In genomic region chr17:39742126-39742855, GRCh38 we compare ENCODE assay signal across 1 cellular context.
TF ChIP-seq lines count a peak whose summit lies in the region.

No MANE protein-coding gene starts in this region.

TF ChIP-seq in H1, 55 proteins besides CTCF, POLR2A, EP300 and RAD21:
- TF ChIP-seq TEAD4 (IDR thresholded peaks at IDR 0.05; ENCODE audit: low read depth, low read length) (no peak), SP2 (IDR thresholded peaks at IDR 0.05; ENCODE audit: low read length) (no peak), HDAC6 (IDR thresholded peaks at IDR 0.05; ENCODE audit: low read depth, low read length) (no peak), BCL11A (IDR thresholded peaks at IDR 0.05; ENCODE audit: low read depth in 2 of 2, low read length in 2 of 2) (no peak), CBX5 (IDR thresholded peaks at IDR 0.05; ENCODE audit: low read depth, low read length) (no peak), SP4 (IDR thresholded peaks at IDR 0.05; ENCODE audit: low read length) (no peak), GABPA (IDR thresholded peaks at IDR 0.05; ENCODE audit: borderline replicate concordance, insufficient read depth, low read length) (no peak), RFX5 (IDR thresholded peaks at IDR 0.05; ENCODE audit: borderline replicate concordance, low read depth, low read length) (no peak), SUZ12 (IDR thresholded peaks at IDR 0.05; ENCODE audit: low read length) (no peak), YY1 (IDR thresholded peaks at IDR 0.05; ENCODE audit: low read depth, low read length) (no peak), CHD1 (IDR thresholded peaks at IDR 0.05; ENCODE audit: low read depth, low read length) (no peak), EGR1 (IDR thresholded peaks at IDR 0.05; ENCODE audit: borderline replicate concordance, low read depth, low read length) (no peak), CREB1 (IDR thresholded peaks at IDR 0.05) (no peak), SIRT6 (IDR thresholded peaks at IDR 0.05; ENCODE audit: low read length) (no peak)
- TF ChIP-seq, protein P1, sequence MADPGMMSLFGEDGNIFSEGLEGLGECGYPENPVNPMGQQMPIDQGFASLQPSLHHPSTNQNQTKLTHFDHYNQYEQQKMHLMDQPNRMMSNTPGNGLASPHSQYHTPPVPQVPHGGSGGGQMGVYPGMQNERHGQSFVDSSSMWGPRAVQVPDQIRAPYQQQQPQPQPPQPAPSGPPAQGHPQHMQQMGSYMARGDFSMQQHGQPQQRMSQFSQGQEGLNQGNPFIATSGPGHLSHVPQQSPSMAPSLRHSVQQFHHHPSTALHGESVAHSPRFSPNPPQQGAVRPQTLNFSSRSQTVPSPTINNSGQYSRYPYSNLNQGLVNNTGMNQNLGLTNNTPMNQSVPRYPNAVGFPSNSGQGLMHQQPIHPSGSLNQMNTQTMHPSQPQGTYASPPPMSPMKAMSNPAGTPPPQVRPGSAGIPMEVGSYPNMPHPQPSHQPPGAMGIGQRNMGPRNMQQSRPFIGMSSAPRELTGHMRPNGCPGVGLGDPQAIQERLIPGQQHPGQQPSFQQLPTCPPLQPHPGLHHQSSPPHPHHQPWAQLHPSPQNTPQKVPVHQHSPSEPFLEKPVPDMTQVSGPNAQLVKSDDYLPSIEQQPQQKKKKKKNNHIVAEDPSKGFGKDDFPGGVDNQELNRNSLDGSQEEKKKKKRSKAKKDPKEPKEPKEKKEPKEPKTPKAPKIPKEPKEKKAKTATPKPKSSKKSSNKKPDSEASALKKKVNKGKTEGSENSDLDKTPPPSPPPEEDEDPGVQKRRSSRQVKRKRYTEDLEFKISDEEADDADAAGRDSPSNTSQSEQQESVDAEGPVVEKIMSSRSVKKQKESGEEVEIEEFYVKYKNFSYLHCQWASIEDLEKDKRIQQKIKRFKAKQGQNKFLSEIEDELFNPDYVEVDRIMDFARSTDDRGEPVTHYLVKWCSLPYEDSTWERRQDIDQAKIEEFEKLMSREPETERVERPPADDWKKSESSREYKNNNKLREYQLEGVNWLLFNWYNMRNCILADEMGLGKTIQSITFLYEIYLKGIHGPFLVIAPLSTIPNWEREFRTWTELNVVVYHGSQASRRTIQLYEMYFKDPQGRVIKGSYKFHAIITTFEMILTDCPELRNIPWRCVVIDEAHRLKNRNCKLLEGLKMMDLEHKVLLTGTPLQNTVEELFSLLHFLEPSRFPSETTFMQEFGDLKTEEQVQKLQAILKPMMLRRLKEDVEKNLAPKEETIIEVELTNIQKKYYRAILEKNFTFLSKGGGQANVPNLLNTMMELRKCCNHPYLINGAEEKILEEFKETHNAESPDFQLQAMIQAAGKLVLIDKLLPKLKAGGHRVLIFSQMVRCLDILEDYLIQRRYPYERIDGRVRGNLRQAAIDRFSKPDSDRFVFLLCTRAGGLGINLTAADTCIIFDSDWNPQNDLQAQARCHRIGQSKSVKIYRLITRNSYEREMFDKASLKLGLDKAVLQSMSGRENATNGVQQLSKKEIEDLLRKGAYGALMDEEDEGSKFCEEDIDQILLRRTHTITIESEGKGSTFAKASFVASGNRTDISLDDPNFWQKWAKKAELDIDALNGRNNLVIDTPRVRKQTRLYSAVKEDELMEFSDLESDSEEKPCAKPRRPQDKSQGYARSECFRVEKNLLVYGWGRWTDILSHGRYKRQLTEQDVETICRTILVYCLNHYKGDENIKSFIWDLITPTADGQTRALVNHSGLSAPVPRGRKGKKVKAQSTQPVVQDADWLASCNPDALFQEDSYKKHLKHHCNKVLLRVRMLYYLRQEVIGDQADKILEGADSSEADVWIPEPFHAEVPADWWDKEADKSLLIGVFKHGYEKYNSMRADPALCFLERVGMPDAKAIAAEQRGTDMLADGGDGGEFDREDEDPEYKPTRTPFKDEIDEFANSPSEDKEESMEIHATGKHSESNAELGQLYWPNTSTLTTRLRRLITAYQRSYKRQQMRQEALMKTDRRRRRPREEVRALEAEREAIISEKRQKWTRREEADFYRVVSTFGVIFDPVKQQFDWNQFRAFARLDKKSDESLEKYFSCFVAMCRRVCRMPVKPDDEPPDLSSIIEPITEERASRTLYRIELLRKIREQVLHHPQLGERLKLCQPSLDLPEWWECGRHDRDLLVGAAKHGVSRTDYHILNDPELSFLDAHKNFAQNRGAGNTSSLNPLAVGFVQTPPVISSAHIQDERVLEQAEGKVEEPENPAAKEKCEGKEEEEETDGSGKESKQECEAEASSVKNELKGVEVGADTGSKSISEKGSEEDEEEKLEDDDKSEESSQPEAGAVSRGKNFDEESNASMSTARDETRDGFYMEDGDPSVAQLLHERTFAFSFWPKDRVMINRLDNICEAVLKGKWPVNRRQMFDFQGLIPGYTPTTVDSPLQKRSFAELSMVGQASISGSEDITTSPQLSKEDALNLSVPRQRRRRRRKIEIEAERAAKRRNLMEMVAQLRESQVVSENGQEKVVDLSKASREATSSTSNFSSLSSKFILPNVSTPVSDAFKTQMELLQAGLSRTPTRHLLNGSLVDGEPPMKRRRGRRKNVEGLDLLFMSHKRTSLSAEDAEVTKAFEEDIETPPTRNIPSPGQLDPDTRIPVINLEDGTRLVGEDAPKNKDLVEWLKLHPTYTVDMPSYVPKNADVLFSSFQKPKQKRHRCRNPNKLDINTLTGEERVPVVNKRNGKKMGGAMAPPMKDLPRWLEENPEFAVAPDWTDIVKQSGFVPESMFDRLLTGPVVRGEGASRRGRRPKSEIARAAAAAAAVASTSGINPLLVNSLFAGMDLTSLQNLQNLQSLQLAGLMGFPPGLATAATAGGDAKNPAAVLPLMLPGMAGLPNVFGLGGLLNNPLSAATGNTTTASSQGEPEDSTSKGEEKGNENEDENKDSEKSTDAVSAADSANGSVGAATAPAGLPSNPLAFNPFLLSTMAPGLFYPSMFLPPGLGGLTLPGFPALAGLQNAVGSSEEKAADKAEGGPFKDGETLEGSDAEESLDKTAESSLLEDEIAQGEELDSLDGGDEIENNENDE (IDR thresholded peaks at IDR 0.05; ENCODE audit: insufficient replicate concordance, low read length): no peak
